ENCODE assay signal across 13 cellular contexts in genomic region chr22:21818487-21819182, GRCh38. TPM values are rescaled to one million over a fixed set of nuclear protein-coding genes. Genes with fewer than 3 reads are reported as not detected.
DNase-seq lines count a peak whose midpoint lies in the region; ATAC-seq and TF ChIP-seq lines count a peak whose summit lies in the region.
"Had no signal": no experiment of that assay in that cellular context is flagged by ENCODE, and none has a peak within 500 bp of the region (broad histone marks: within the 10 kb centered on the region; RNA-seq: fewer than 3 reads in every experiment).

No MANE protein-coding gene starts in this region.

- DNase-seq in cardiac muscle cell (ENCODE audit: low read depth in 1 of 2, low spot score in 1 of 2) (no peak), right atrium auricular region (ENCODE audit: low spot score) (no peak), activated B cell treated with CpG ODN at 0.5 μM for 24 hours (no peak), memory B cell (ENCODE audit: low spot score in 2 of 2) (no peak), upper lobe of left lung (no peak), NCI-H2029 (lab: John Stamatoyannopoulos, UW) (no peak), NCI-H187 treated with DMSO at 0.1 percent for 48 hours (lab: John Stamatoyannopoulos, UW) (no peak), NCI-H1694 (lab: John Stamatoyannopoulos, UW) (no peak)
- DNase-seq: cortex of kidney, foreskin keratinocyte, Karpas-422, tibial artery had no signal

- H3K4me1 ChIP-seq in cardiac muscle cell (ENCODE audit: low read depth), result peaks cover 3% of the 10 kb centered on the region
- H3K4me1 ChIP-seq in right atrium auricular region, result peaks cover 0 to 70% of the 10 kb centered on the region in 2 donors
- peaks cover 49 to 65% (median 57%) of the 10 kb centered on the region in 4 donors for H3K4me1 ChIP-seq in upper lobe of left lung

- intact Hi-C loops in activated B cell treated with CpG ODN at 0.5 μM for 24 hours (cut with micrococcal nuclease), result no loop called here

- peak overlapping the region; percentile 0 for H3K4me3 Mint-ChIP-seq in activated B cell treated with CpG ODN at 0.5 μM for 24 hours
- H3K4me3 Mint-ChIP-seq in memory B cell, result peak overlapping the region; percentile 12

- no peaks in the 10 kb centered on the region for H3K36me3 ChIP-seq in cardiac muscle cell
- H3K36me3 ChIP-seq in right atrium auricular region, result no peaks in the 10 kb centered on the region
- no peaks in the 10 kb centered on the region for H3K36me3 ChIP-seq in upper lobe of left lung
- H3K36me3 ChIP-seq: tibial artery had no signal

- CTCF ChIA-PET in activated B cell treated with CpG ODN at 0.5 μM for 24 hours (lab: Charles Lee), result no interaction called here

- H3K9me3 Mint-ChIP-seq in activated B cell treated with CpG ODN at 0.5 μM for 24 hours (no peaks in the 10 kb centered on the region), memory B cell (no peaks in the 10 kb centered on the region)

- H3K36me3 Mint-ChIP-seq in activated B cell treated with CpG ODN at 0.5 μM for 24 hours (ENCODE audit: low read depth) (peaks cover 8% of the 10 kb centered on the region), memory B cell (peaks cover 6% of the 10 kb centered on the region)

- H3K27me3 Mint-ChIP-seq in activated B cell treated with CpG ODN at 0.5 μM for 24 hours, result no peaks in the 10 kb centered on the region
- H3K27me3 Mint-ChIP-seq in memory B cell, result no peaks in the 10 kb centered on the region

- 62 to 70% methylated on average over 8 of the region's 8 CpGs for WGBS in upper lobe of left lung, 2 donors

- ATAC-seq in activated B cell treated with CpG ODN at 0.5 μM for 24 hours (ENCODE audit: low read depth) (no peak), memory B cell (ENCODE audit: low read depth) (no peak), upper lobe of left lung (ENCODE audit: low FRiP score in 2 of 2) (peak in 1 of 2 donors; percentile 26)
- ATAC-seq: foreskin keratinocyte had no signal

- TF ChIP-seq CTCF in cardiac muscle cell (IDR thresholded peaks at IDR 0.05; ENCODE audit: low read depth, low read length), result no peak
- TF ChIP-seq CTCF in right atrium auricular region (IDR thresholded peaks at IDR 0.05), result no peak
- no peak for TF ChIP-seq CTCF in activated B cell treated with CpG ODN at 0.5 μM for 24 hours (IDR thresholded peaks at IDR 0.05)
- TF ChIP-seq CTCF in upper lobe of left lung (IDR thresholded peaks at IDR 0.05), result no peak

- H3K9me3 ChIP-seq in cardiac muscle cell (ENCODE audit: low read depth), result no peaks in the 10 kb centered on the region
- H3K9me3 ChIP-seq in right atrium auricular region, result no peaks in the 10 kb centered on the region
- no peaks in the 10 kb centered on the region for H3K9me3 ChIP-seq in upper lobe of left lung
- H3K9me3 ChIP-seq: tibial artery had no signal

- H3K27me3 ChIP-seq in cardiac muscle cell, result no peaks in the 10 kb centered on the region
- no peaks in the 10 kb centered on the region for H3K27me3 ChIP-seq in right atrium auricular region
- no peaks in the 10 kb centered on the region for H3K27me3 ChIP-seq in upper lobe of left lung
- H3K27me3 ChIP-seq: foreskin keratinocyte, tibial artery had no signal

- H3K4me1 Mint-ChIP-seq in activated B cell treated with CpG ODN at 0.5 μM for 24 hours, result peaks cover 82% of the 10 kb centered on the region
- H3K4me1 Mint-ChIP-seq in memory B cell, result peaks cover 47% of the 10 kb centered on the region

- H3K27ac Mint-ChIP-seq in activated B cell treated with CpG ODN at 0.5 μM for 24 hours, result peak overlapping the region; percentile 96
- peak overlapping the region; percentile 99 for H3K27ac Mint-ChIP-seq in memory B cell

- POLR2A ChIA-PET in activated B cell treated with CpG ODN at 0.5 μM for 24 hours (lab: Charles Lee), result interaction anchor here (0.7 kb wide), 1 partner anchor 37 kb away, joined by 3 read pairs; no protein-coding TSS in a partner anchor

- TF ChIP-seq POLR2A in upper lobe of left lung (IDR thresholded peaks at IDR 0.05), result no peak

- no peak overlapping the region for H3K4me3 ChIP-seq in cardiac muscle cell
- H3K4me3 ChIP-seq in right atrium auricular region, result no peak overlapping the region
- H3K4me3 ChIP-seq in upper lobe of left lung, result no peak overlapping the region
- H3K4me3 ChIP-seq: lung, tibial artery had no signal

- peak overlapping the region; percentile 7 for H3K27ac ChIP-seq in cardiac muscle cell
- peak overlapping the region in 1 of 2 donors; percentile 15 for H3K27ac ChIP-seq in right atrium auricular region
- H3K27ac ChIP-seq in upper lobe of left lung, result peak overlapping the region; percentile 44 to 87 (median 78)
- H3K27ac ChIP-seq: foreskin keratinocyte, tibial artery had no signal

- TF ChIP-seq EP300 in upper lobe of left lung (IDR thresholded peaks at IDR 0.05), result no peak

RNA-seq across cellular contexts. Expression of gene MAPK1, which starts 48.8 kb away (rescaled TPM):
- total RNA-seq in cardiac muscle cell, result 32.7 and 73.2 TPM in 2 replicates
- 72.1 and 92.5 TPM in 2 replicates for polyA plus RNA-seq in cardiac muscle cell
- 10 to 100 TPM; 39.7 to 42.6 TPM for total RNA-seq in right atrium auricular region
- 130 and 149 TPM in 2 replicates for total RNA-seq in activated B cell treated with CpG ODN at 0.5 μM for 24 hours
- total RNA-seq in upper lobe of left lung, result 100 to 1,000 TPM in 2 of 6 donors, 10 to 100 TPM in 4; 50.2 to 180 (median 65.9) TPM
